34 cellular contexts compared by ENCODE assay signal in the genomic region with DNA sequence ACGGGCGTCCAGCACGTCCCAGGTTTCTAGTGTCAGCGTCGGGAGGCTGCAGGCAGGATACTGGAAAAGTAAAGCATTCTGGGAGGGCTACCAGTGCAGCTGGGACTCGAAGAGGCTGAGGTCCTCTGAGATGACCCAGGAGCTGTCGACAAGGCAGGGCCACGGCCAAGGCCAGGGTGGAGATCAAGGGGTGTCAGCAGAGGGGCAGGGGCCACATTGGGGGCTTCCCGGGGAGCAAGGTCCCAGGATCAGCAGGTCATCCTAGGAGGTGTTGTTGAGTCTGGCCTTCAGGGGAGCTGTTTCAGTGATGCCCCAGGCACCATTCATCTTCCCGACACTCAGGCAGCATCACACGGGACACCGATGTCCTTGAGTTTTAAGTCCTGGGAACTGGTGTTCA.
"Had no signal": no experiment of that assay in that cellular context is flagged by ENCODE, and none has a peak within 500 bp of the region (broad histone marks: within the 10 kb centered on the region; RNA-seq: fewer than 3 reads in every experiment).

No MANE protein-coding gene starts in this region.

- FAIRE-seq: endometrium, endothelial cell of umbilical vein had no signal

- DNase-seq: activated B cell treated with CpG ODN at 0.5 μM for 24 hours; activated CD4-positive, alpha-beta T cell treated with anti-CD3 and anti-CD28 coated beads for 48 hours; activated CD4-positive, alpha-beta T cell treated with anti-CD3 and anti-CD28 coated beads, Interleukin-2, amount 50 U/mL, for 1 hour; activated CD4-positive, alpha-beta T cell treated with anti-CD3 and anti-CD28 coated beads, Interleukin-2, amount 50 U/mL, for 48 hours; activated gamma-delta T cell; activated naive CD4-positive, alpha-beta T cell; activated naive CD4-positive, alpha-beta T cell treated with anti-CD3 and anti-CD28 coated beads, Interleukin-2, amount 10 ng/mL, durations not matched to agents 7 days and 5 days; activated naive CD8-positive, alpha-beta T cell treated with anti-CD3 and anti-CD28 coated beads, Interleukin-2, amount 10 ng/mL, durations not matched to agents 7 days and 5 days; activated T-cell treated with anti-CD3 and anti-CD28 coated beads, Interleukin-2, amount 50 U/mL, for 4 hours; central memory CD4-positive, alpha-beta T cell; cerebellar nuclear complex; colonic mucosa; dorsolateral prefrontal cortex; effector memory CD8-positive, alpha-beta T cell; esophagus squamous epithelium; foreskin melanocyte; T-helper 1 cell; T-helper 17 cell; T1000; WERI-Rb-1 had no signal

- H3K27me3 Mint-ChIP-seq: activated naive CD4-positive, alpha-beta T cell treated with anti-CD3 and anti-CD28 coated beads, Interleukin-2, amount 10 ng/mL, durations not matched to agents 7 days and 5 days; activated naive CD8-positive, alpha-beta T cell treated with anti-CD3 and anti-CD28 coated beads, Interleukin-2, amount 10 ng/mL, durations not matched to agents 7 days and 5 days; dendritic cell treated with granulocyte-macrophage colony-stimulating factor and Interleukin-4, amounts not matched to agents 40 ng/mL and 50 ng/mL, for 4 days had no signal

- H3K4me1 Mint-ChIP-seq: activated B cell treated with CpG ODN at 0.5 μM for 24 hours; activated naive CD4-positive, alpha-beta T cell treated with anti-CD3 and anti-CD28 coated beads, Interleukin-2, amount 10 ng/mL, durations not matched to agents 7 days and 5 days; activated naive CD8-positive, alpha-beta T cell treated with anti-CD3 and anti-CD28 coated beads, Interleukin-2, amount 10 ng/mL, durations not matched to agents 7 days and 5 days; activated T-helper 17 cell treated with anti-CD3 and anti-CD28 coated beads, Interleukin-2, amount 50 U/mL, for 72 hours; T-helper 17 cell had no signal

- H3K27ac ChIP-seq: ascending aorta, breast epithelium, cardiac muscle cell, colonic mucosa, dorsolateral prefrontal cortex, epithelial cell of prostate, esophagus squamous epithelium, gastroesophageal sphincter, WERI-Rb-1 had no signal

- ATAC-seq: activated CD4-positive, CD25-positive, alpha-beta regulatory T cell treated with anti-CD3 and anti-CD28 coated beads, Interleukin-2, amount 50 U/mL, for 24 hours; activated naive CD4-positive, alpha-beta T cell treated with anti-CD3 and anti-CD28 coated beads, Interleukin-2, amount 50 U/mL, for 72 hours; activated T-cell treated with anti-CD3 and anti-CD28 coated beads, Interleukin-2, amount 50 U/mL, for 4 hours; activated T-helper 17 cell treated with anti-CD3 and anti-CD28 coated beads, Interleukin-2, amount 50 U/mL, for 72 hours; effector memory CD8-positive, alpha-beta T cell; gastroesophageal sphincter; SK-N-SH treated with all-trans-retinoic acid at 6 μM for 48 hours; T-helper 17 cell had no signal

- H3K27me3 ChIP-seq: ascending aorta, breast epithelium, cardiac muscle cell, colonic mucosa, dorsolateral prefrontal cortex, gastroesophageal sphincter had no signal

- H3K9me3 ChIP-seq: ascending aorta, colonic mucosa, esophagus squamous epithelium, gastroesophageal sphincter had no signal

- H3K4me3 ChIP-seq: ascending aorta, breast epithelium, cardiac muscle cell, colonic mucosa, dorsolateral prefrontal cortex, esophagus squamous epithelium, gastroesophageal sphincter had no signal

- H3K4me3 Mint-ChIP-seq: activated B cell treated with CpG ODN at 0.5 μM for 24 hours; activated naive CD4-positive, alpha-beta T cell treated with anti-CD3 and anti-CD28 coated beads, Interleukin-2, amount 10 ng/mL, durations not matched to agents 7 days and 5 days; activated naive CD8-positive, alpha-beta T cell treated with anti-CD3 and anti-CD28 coated beads, Interleukin-2, amount 10 ng/mL, durations not matched to agents 7 days and 5 days; activated T-cell treated with anti-CD3 and anti-CD28 coated beads, Interleukin-2, amount 50 U/mL, for 4 hours; activated T-helper 17 cell treated with anti-CD3 and anti-CD28 coated beads, Interleukin-2, amount 50 U/mL, for 72 hours; brain; dendritic cell treated with granulocyte-macrophage colony-stimulating factor and Interleukin-4, amounts not matched to agents 40 ng/mL and 50 ng/mL, for 4 days; effector memory CD8-positive, alpha-beta T cell; T-helper 17 cell; T-helper 2 cell treated with Interferon-gamma antibody and Interleukin-4, amounts not matched to agents 5 μg/mL and 100 μg/mL, for 36 hours had no signal

- H3K36me3 Mint-ChIP-seq: activated naive CD4-positive, alpha-beta T cell treated with anti-CD3 and anti-CD28 coated beads, Interleukin-2, amount 10 ng/mL, durations not matched to agents 7 days and 5 days; activated naive CD4-positive, alpha-beta T cell treated with anti-CD3 and anti-CD28 coated beads, Interleukin-2, amount 50 U/mL, for 72 hours; activated naive CD8-positive, alpha-beta T cell treated with anti-CD3 and anti-CD28 coated beads, Interleukin-2, amount 10 ng/mL, durations not matched to agents 7 days and 5 days; brain had no signal

- H3K4me1 ChIP-seq: ascending aorta, breast epithelium, colonic mucosa, esophagus squamous epithelium, gastroesophageal sphincter had no signal

- H3K9me3 Mint-ChIP-seq: activated B cell treated with CpG ODN at 0.5 μM for 24 hours; activated naive CD4-positive, alpha-beta T cell treated with anti-CD3 and anti-CD28 coated beads, Interleukin-2, amount 10 ng/mL, durations not matched to agents 7 days and 5 days; activated naive CD4-positive, alpha-beta T cell treated with anti-CD3 and anti-CD28 coated beads, Interleukin-2, amount 50 U/mL, for 72 hours; activated naive CD8-positive, alpha-beta T cell treated with anti-CD3 and anti-CD28 coated beads, Interleukin-2, amount 10 ng/mL, durations not matched to agents 7 days and 5 days; activated T-cell treated with anti-CD3 and anti-CD28 coated beads, Interleukin-2, amount 50 U/mL, for 4 hours; activated T-helper 17 cell treated with anti-CD3 and anti-CD28 coated beads, Interleukin-2, amount 50 U/mL, for 72 hours; dendritic cell treated with granulocyte-macrophage colony-stimulating factor and Interleukin-4, amounts not matched to agents 40 ng/mL and 50 ng/mL, for 4 days; effector memory CD8-positive, alpha-beta T cell; T-helper 2 cell treated with Interferon-gamma antibody and Interleukin-4, amounts not matched to agents 5 μg/mL and 100 μg/mL, for 36 hours had no signal

- H3K27ac Mint-ChIP-seq: activated B cell treated with CpG ODN at 0.5 μM for 24 hours; activated naive CD4-positive, alpha-beta T cell treated with anti-CD3 and anti-CD28 coated beads, Interleukin-2, amount 10 ng/mL, durations not matched to agents 7 days and 5 days; activated naive CD4-positive, alpha-beta T cell treated with anti-CD3 and anti-CD28 coated beads, Interleukin-2, amount 50 U/mL, for 72 hours; activated naive CD8-positive, alpha-beta T cell treated with anti-CD3 and anti-CD28 coated beads, Interleukin-2, amount 10 ng/mL, durations not matched to agents 7 days and 5 days; activated T-helper 17 cell treated with anti-CD3 and anti-CD28 coated beads, Interleukin-2, amount 50 U/mL, for 72 hours; dendritic cell treated with granulocyte-macrophage colony-stimulating factor and Interleukin-4, amounts not matched to agents 40 ng/mL and 50 ng/mL, for 4 days; T-helper 17 cell; T-helper 2 cell treated with Interferon-gamma antibody and Interleukin-4, amounts not matched to agents 5 μg/mL and 100 μg/mL, for 36 hours had no signal

- H3K36me3 ChIP-seq: ascending aorta, breast epithelium, cardiac muscle cell, colonic mucosa, esophagus squamous epithelium, gastroesophageal sphincter, WERI-Rb-1 had no signal
